In genomic region chr1:197152662-197153061, GRCh38 we compare ENCODE assay signal across 21 cellular contexts.
"Had no signal": no experiment of that assay in that cellular context is flagged by ENCODE, and none has a peak within 500 bp of the region (broad histone marks: within the 10 kb centered on the region; RNA-seq: fewer than 3 reads in every experiment).

No MANE protein-coding gene starts in this region.

- H3K27ac ChIP-seq: SJSA1, SK-N-MC had no signal

- DNase-seq: KBM-7, MV-4-11, NCI-H1048, NCI-H1105, NCI-H1417, NCI-H146, NCI-H1694 treated with DMSO at 0.1 percent for 48 hours, NCI-H1930, NCI-H2081, NCI-H2107, NCI-H2227 treated with DMSO at 0.1 percent for 48 hours, NCI-H524, NCI-H69, NCI-H774, Right ventricle myocardium superior, RPMI8226, SIG-M5 had no signal

- FAIRE-seq: RCC 7860 had no signal

- H3K4me1 ChIP-seq: SJSA1 had no signal

- H3K9me3 ChIP-seq: SJSA1 had no signal

- H3K27me3 ChIP-seq: SJSA1 had no signal

- H3K4me3 Mint-ChIP-seq: IgD-negative memory B cell had no signal

- H3K36me3 ChIP-seq: SJSA1 had no signal

- H3K4me3 ChIP-seq: SJSA1, SK-N-MC had no signal

- H3K27me3 Mint-ChIP-seq: IgD-negative memory B cell had no signal

- H3K9me3 Mint-ChIP-seq: IgD-negative memory B cell had no signal

- H3K27ac Mint-ChIP-seq: IgD-negative memory B cell had no signal
